8 cellular contexts compared by ENCODE assay signal in genomic region chr1:202807367-202807925, GRCh38. TPM values are rescaled to one million over a fixed set of nuclear protein-coding genes. Genes with fewer than 3 reads are reported as not detected.
DNase-seq lines count a peak whose midpoint lies in the region; ATAC-seq and TF ChIP-seq lines count a peak whose summit lies in the region.

No MANE protein-coding gene starts in this region.

- H3F3A ChIP-seq in SU-DHL-6 (ENCODE audit: insufficient read depth): no peaks in the 10 kb centered on the region

- H3K4me3 ChIP-seq in SU-DHL-6 (ENCODE audit: insufficient read depth, low read length, poor library complexity, severe bottlenecking) (no peak overlapping the region), ascending aorta (peak overlapping the region; percentile 90 to 94), iPS DF 6.9 (ENCODE audit: low read length) (peak overlapping the region; percentile 97), skeletal muscle satellite cell (ENCODE audit: low read length) (peak overlapping the region; percentile 98)

- H3K27ac ChIP-seq in SU-DHL-6 (ENCODE audit: low read depth, low read length): no peak overlapping the region
- peak overlapping the region; percentile 75 to 80 for H3K27ac ChIP-seq in ascending aorta
- no peak overlapping the region for H3K27ac ChIP-seq in iPS DF 6.9 (ENCODE audit: low read length)

- no peaks in the 10 kb centered on the region for H4K20me1 ChIP-seq in SU-DHL-6 (ENCODE audit: low read depth, low read length)

- H3K4me2 ChIP-seq in SU-DHL-6 (ENCODE audit: low read depth, low read length, poor library complexity, severe bottlenecking) (peak overlapping the region; percentile 39), skeletal muscle satellite cell (ENCODE audit: low read length) (peak overlapping the region; percentile 82)

- H3K79me2 ChIP-seq in SU-DHL-6 (ENCODE audit: insufficient read depth, low read length): no peaks in the 10 kb centered on the region

- peak; percentile 26 for DNase-seq in NCI-H748 (lab: John Stamatoyannopoulos, UW; ENCODE audit: unreplicated experiment)
- DNase-seq in NCI-H748 treated with DMSO at 0.1 percent for 48 hours (lab: John Stamatoyannopoulos, UW): no peak
- DNase-seq in ascending aorta (ENCODE audit: low spot score in 2 of 2): no peak
- DNase-seq in iPS DF 6.9 (ENCODE audit: low read depth, low spot score): no peak
- DNase-seq in islet precursor cell: no peak

- no peaks in the 10 kb centered on the region; the same call in 1 of the 2 replicates for H3K27me3 ChIP-seq in SU-DHL-6 (ENCODE audit: low read length)
- H3K27me3 ChIP-seq in ascending aorta: no peaks in the 10 kb centered on the region
- no peaks in the 10 kb centered on the region for H3K27me3 ChIP-seq in iPS DF 6.9 (ENCODE audit: control insufficient read depth, insufficient read depth, low read length)
- peaks cover 8% of the 10 kb centered on the region for H3K27me3 ChIP-seq in skeletal muscle satellite cell (ENCODE audit: control insufficient read depth, insufficient read depth, low read length)

- no peaks in the 10 kb centered on the region for H3K9me2 ChIP-seq in SU-DHL-6 (replicated peaks; ENCODE audit: insufficient read depth, low read length)

- H3K36me3 ChIP-seq in SU-DHL-6 (ENCODE audit: low read length): no peaks in the 10 kb centered on the region
- H3K36me3 ChIP-seq in ascending aorta: no peaks in the 10 kb centered on the region
- no peaks in the 10 kb centered on the region for H3K36me3 ChIP-seq in iPS DF 6.9 (ENCODE audit: control insufficient read depth, insufficient read depth, low read length)
- no peaks in the 10 kb centered on the region for H3K36me3 ChIP-seq in skeletal muscle satellite cell (ENCODE audit: insufficient read depth, low read length)

- WGBS in iPS DF 6.9 (ENCODE audit: insufficient coverage, insufficient read length): no CpG with 5 or more reads among the region's 52 CpGs

- H2AFZ ChIP-seq in SU-DHL-6 (ENCODE audit: low read depth, low read length, severe bottlenecking): no peak overlapping the region

- H3K9ac ChIP-seq in SU-DHL-6 (ENCODE audit: low read length): no peak overlapping the region
- H3K9ac ChIP-seq in skeletal muscle satellite cell (ENCODE audit: low read depth, low read length): peak overlapping the region; percentile 88

- no peak for ATAC-seq in HG03280 (IDR thresholded peaks at IDR 0.05; ENCODE audit: unreplicated experiment)

- intact Hi-C loops in ascending aorta (cut with DNase I): loop anchor here (2.0 kb wide), 1 partner anchor 199 kb away; the partner anchor contains the start of gene TMEM183A

- no peak for TF ChIP-seq CTCF in SU-DHL-6 (IDR thresholded peaks at IDR 0.05; ENCODE audit: insufficient read depth, low read length, poor library complexity, severe bottlenecking)
- TF ChIP-seq CTCF in ascending aorta (IDR thresholded peaks at IDR 0.05): no peak

- H3K9me3 ChIP-seq in SU-DHL-6 (ENCODE audit: insufficient read depth, low read length): no peaks in the 10 kb centered on the region
- no peaks in the 10 kb centered on the region for H3K9me3 ChIP-seq in ascending aorta
- H3K9me3 ChIP-seq in iPS DF 6.9 (ENCODE audit: control insufficient read depth, insufficient read depth, low read length): no peaks in the 10 kb centered on the region
- H3K9me3 ChIP-seq in skeletal muscle satellite cell (replicated peaks; ENCODE audit: low read length): no peaks in the 10 kb centered on the region

- H3K4me1 ChIP-seq in ascending aorta (peaks cover 0 to 9% of the 10 kb centered on the region in 2 donors), iPS DF 6.9 (ENCODE audit: control insufficient read depth, insufficient read depth, low read length) (peaks cover 3% of the 10 kb centered on the region; the same call in 1 of the 2 replicates), skeletal muscle satellite cell (ENCODE audit: control insufficient read depth, insufficient read depth, low read length) (peaks cover 42% of the 10 kb centered on the region)

RNA-seq across cellular contexts. Expression of gene KDM5B, which starts 0.8 kb away (rescaled TPM):
- 61.7 TPM for total RNA-seq in ascending aorta
- total RNA-seq in skeletal muscle satellite cell (2012; rRNA removed): 47.8 and 58.1 TPM in 2 replicates

RNA-seq across cellular contexts. Expression of gene PCAT6, which starts 3.3 kb away (rescaled TPM):
- not detected for total RNA-seq in ascending aorta
- total RNA-seq in skeletal muscle satellite cell (2012; rRNA removed): 0.22 TPM in 1 of 2 replicates, not detected in the other

Comparison
In these comparisons a context has a peak if more than half of its experiments do, and no peak if none do; other contexts are left out.
1. H3K27ac ChIP-seq: peak in ascending aorta (2 of 2); none in SU-DHL-6 (single experiment) and iPS DF 6.9 (single experiment).